ENCODE assay signal across 8 cellular contexts in genomic region chr22:36369922-36370781, GRCh38. TPM values are rescaled to one million over a fixed set of nuclear protein-coding genes. Genes with fewer than 3 reads are reported as not detected.
A peak's percentile ranks its signal among the peaks of the same experiment; 100 is the strongest.
DNase-seq lines count a peak whose midpoint lies in the region; ATAC-seq and TF ChIP-seq lines count a peak whose summit lies in the region.

No MANE protein-coding gene starts in this region.

- H3K27ac ChIP-seq in HUES6 (ENCODE audit: low read depth, low read length), result peak overlapping the region; percentile 89; the same call in 1 of the 2 replicates

- no peaks in the 10 kb centered on the region for H3K9me3 Mint-ChIP-seq in effector memory CD8-positive, alpha-beta T cell
- no peaks in the 10 kb centered on the region for H3K9me3 Mint-ChIP-seq in naive thymus-derived CD8-positive, alpha-beta T cell

- ATAC-seq in SK-N-SH treated with all-trans-retinoic acid at 6 μM for 48 hours, result peak; percentile 9
- ATAC-seq in effector memory CD8-positive, alpha-beta T cell (replicated peaks), result peak; percentile 23
- peak; percentile 24 to 35 for ATAC-seq in naive thymus-derived CD8-positive, alpha-beta T cell
- ATAC-seq in GM21528 (IDR thresholded peaks at IDR 0.05; ENCODE audit: low FRiP score, unreplicated experiment), result no peak
- ATAC-seq in GM21737 (IDR thresholded peaks at IDR 0.05; ENCODE audit: unreplicated experiment), result no peak

- H3K4me1 Mint-ChIP-seq in effector memory CD8-positive, alpha-beta T cell (ENCODE audit: low read depth in 2 of 2), result peaks cover 84 to 92% of the 10 kb centered on the region in 2 donors
- H3K4me1 Mint-ChIP-seq in naive thymus-derived CD8-positive, alpha-beta T cell, result peaks cover 53 to 98% (median 95%) of the 10 kb centered on the region in 4 donors

- peaks cover 78% of the 10 kb centered on the region for H3K4me1 ChIP-seq in HUES6 (ENCODE audit: control insufficient read depth, insufficient read depth, low read length)

- DNase-seq in Ammon's horn (ENCODE audit: low spot score) (peak; percentile 48), GDM1 (lab: John Stamatoyannopoulos, UW) (no peak)
- DNase-seq in effector memory CD8-positive, alpha-beta T cell, result no peak
- DNase-seq in naive thymus-derived CD8-positive, alpha-beta T cell, result peak in 1 of 10 donors; percentile 8

- H3K27me3 Mint-ChIP-seq in effector memory CD8-positive, alpha-beta T cell, result no peaks in the 10 kb centered on the region
- H3K27me3 Mint-ChIP-seq in naive thymus-derived CD8-positive, alpha-beta T cell, result no peaks in the 10 kb centered on the region

- H3K36me3 ChIP-seq in HUES6 (ENCODE audit: control insufficient read depth, insufficient read depth, low read length), result peaks cover 8% of the 10 kb centered on the region; the same call in 1 of the 2 replicates

- peaks cover 91% of the 10 kb centered on the region for H3K36me3 Mint-ChIP-seq in effector memory CD8-positive, alpha-beta T cell (ENCODE audit: insufficient read depth)
- peaks cover 0 to 35% (median 7%) of the 10 kb centered on the region in 3 donors for H3K36me3 Mint-ChIP-seq in naive thymus-derived CD8-positive, alpha-beta T cell

- no peaks in the 10 kb centered on the region for H3K27me3 ChIP-seq in HUES6 (ENCODE audit: control insufficient read depth, insufficient read depth, low read length)

- H3K9me3 ChIP-seq in HUES6 (ENCODE audit: control insufficient read depth, insufficient read depth, low read depth, low read length), result no peaks in the 10 kb centered on the region

- H3K4me3 Mint-ChIP-seq in effector memory CD8-positive, alpha-beta T cell, result peak overlapping the region; percentile 86 to 90
- H3K4me3 Mint-ChIP-seq in naive thymus-derived CD8-positive, alpha-beta T cell, result peak overlapping the region; percentile 80 to 98 (median 92)

- peak overlapping the region; percentile 94 to 97 for H3K27ac Mint-ChIP-seq in effector memory CD8-positive, alpha-beta T cell
- peak overlapping the region; percentile 90 to 99 (median 96) for H3K27ac Mint-ChIP-seq in naive thymus-derived CD8-positive, alpha-beta T cell

- H3K4me3 ChIP-seq in HUES6 (ENCODE audit: low read depth, low read length), result no peak overlapping the region

- POLR2A ChIA-PET in naive thymus-derived CD8-positive, alpha-beta T cell (lab: Charles Lee), result interaction anchor here (0.7 to 51.6 kb wide), 9 partner anchors 3 to 933 kb away, joined by 3 to 2215 read pairs (median 4); partner anchors contain the start of genes MYH9 and TXN2

- H3K9ac ChIP-seq in HUES6 (ENCODE audit: low read length), result no peak overlapping the region

TF ChIP-seq in SK-N-SH treated with all-trans-retinoic acid at 6 μM for 48 hours, 23 proteins besides CTCF, POLR2A, EP300 and RAD21:
- TF ChIP-seq TSHZ2 (CRISPR knock-in tag; IDR thresholded peaks at IDR 0.05) (no peak), ARNTL (CRISPR knock-in tag; IDR thresholded peaks at IDR 0.05; ENCODE audit: borderline replicate concordance, low read depth) (no peak), CREB5 (CRISPR knock-in tag; IDR thresholded peaks at IDR 0.05; ENCODE audit: low read depth) (no peak), CSRNP3 (CRISPR knock-in tag; IDR thresholded peaks at IDR 0.05) (no peak), ZFP30 (CRISPR knock-in tag; IDR thresholded peaks at IDR 0.05) (no peak), ESRRG (CRISPR knock-in tag; IDR thresholded peaks at IDR 0.05) (no peak), GLIS3 (CRISPR knock-in tag; IDR thresholded peaks at IDR 0.05) (no peak), PPARA (CRISPR knock-in tag; IDR thresholded peaks at IDR 0.05; ENCODE audit: borderline replicate concordance) (no peak), CSDC2 (CRISPR knock-in tag; IDR thresholded peaks at IDR 0.05) (no peak), ZNF8 (CRISPR knock-in tag; IDR thresholded peaks at IDR 0.05) (no peak), ZNF70 (CRISPR knock-in tag; IDR thresholded peaks at IDR 0.05) (no peak), ZFP3 (CRISPR knock-in tag; IDR thresholded peaks at IDR 0.05) (no peak), SNAI2 (CRISPR knock-in tag; IDR thresholded peaks at IDR 0.05) (no peak), OSR1 (CRISPR knock-in tag; IDR thresholded peaks at IDR 0.05) (no peak), RARB (CRISPR knock-in tag; IDR thresholded peaks at IDR 0.05) (no peak), PATZ1 (CRISPR knock-in tag; IDR thresholded peaks at IDR 0.05; ENCODE audit: borderline replicate concordance) (no peak), BACH2 (CRISPR knock-in tag; IDR thresholded peaks at IDR 0.05; ENCODE audit: borderline replicate concordance) (no peak), ZC3H10 (CRISPR knock-in tag; IDR thresholded peaks at IDR 0.05) (no peak), ISL1 (CRISPR knock-in tag; IDR thresholded peaks at IDR 0.05) (no peak), TOX (CRISPR knock-in tag; IDR thresholded peaks at IDR 0.05; ENCODE audit: borderline replicate concordance) (no peak)

RNA-seq across cellular contexts. Expression of gene MYH9, which starts 17.6 kb away (rescaled TPM):
- 100 to 1,000 TPM; 711 to 718 TPM for total RNA-seq in naive thymus-derived CD8-positive, alpha-beta T cell
- polyA plus RNA-seq in naive thymus-derived CD8-positive, alpha-beta T cell, result 100 to 1,000 TPM in 2 of 3 donors, 10 to 100 TPM in 1; 51.2 to 389 (median 105) TPM

Comparison
In these comparisons a context has a peak if more than half of its experiments do, and no peak if none do; other contexts are left out.
1. ATAC-seq: peak in SK-N-SH treated with all-trans-retinoic acid at 6 μM for 48 hours (single experiment), effector memory CD8-positive, alpha-beta T cell (single experiment) and naive thymus-derived CD8-positive, alpha-beta T cell (2 of 2); none in GM21528 (single experiment) and GM21737 (single experiment).